Comparison of ENCODE assay signal across 26 cellular contexts in genomic region chr1:152002960-152003359, GRCh38. TPM values are rescaled to one million over a fixed set of nuclear protein-coding genes. Genes with fewer than 3 reads are reported as not detected.
DNase-seq lines count a peak whose midpoint lies in the region; ATAC-seq and TF ChIP-seq lines count a peak whose summit lies in the region.
"Had no signal": no experiment of that assay in that cellular context is flagged by ENCODE, and none has a peak within 500 bp of the region (broad histone marks: within the 10 kb centered on the region; RNA-seq: fewer than 3 reads in every experiment).

No MANE protein-coding gene starts in this region.

- no peak for TF ChIP-seq CTCF in HEK293 (tag by site-specific recombination; IDR thresholded peaks at IDR 0.05)

- no peak overlapping the region for H3K4me3 ChIP-seq in HEK293 (ENCODE audit: low read depth, low read length)
- H3K4me3 ChIP-seq: HAP-1, pancreas had no signal

- intact Hi-C loops in left ventricle myocardium superior (cut with micrococcal nuclease) (no loop called here), left colon (cut with DNase I, micrococcal nuclease) (loop anchor here in 1 of 2 donors (5.0 kb wide), 1 partner anchor 36 kb away; no protein-coding TSS in a partner anchor)

- H3K27me3 Mint-ChIP-seq in activated T-helper 17 cell treated with anti-CD3 and anti-CD28 coated beads, Interleukin-2, amount 50 U/mL, for 72 hours = peaks cover 10% of the 10 kb centered on the region
- peaks cover 32% of the 10 kb centered on the region for H3K27me3 Mint-ChIP-seq in stimulated activated naive CD8-positive, alpha-beta T cell treated with anti-CD3 and anti-CD28 coated beads, Interleukin-15, amount 100 ng/mL, for 72 hours

- ATAC-seq in activated T-helper 17 cell treated with anti-CD3 and anti-CD28 coated beads, Interleukin-2, amount 50 U/mL, for 72 hours (replicated peaks) = no peak
- ATAC-seq in left ventricle myocardium superior = peak; percentile 80
- ATAC-seq in stimulated activated naive CD8-positive, alpha-beta T cell treated with anti-CD3 and anti-CD28 coated beads, Interleukin-15, amount 100 ng/mL, for 72 hours = no peak
- no peak for ATAC-seq in left colon
- ATAC-seq: pancreas, PC-3 had no signal

- H3K36me3 Mint-ChIP-seq in activated T-helper 17 cell treated with anti-CD3 and anti-CD28 coated beads, Interleukin-2, amount 50 U/mL, for 72 hours (ENCODE audit: low read depth) = no peaks in the 10 kb centered on the region
- H3K36me3 Mint-ChIP-seq: activated CD4-positive, alpha-beta memory T cell treated with anti-CD3 and anti-CD28 coated beads for 36 hours; activated naive CD8-positive, alpha-beta T cell; type B pancreatic cell had no signal

- no peak overlapping the region for H3K27ac ChIP-seq in HEK293 (ENCODE audit: extremely low read depth, low read depth, low read length)
- H3K27ac ChIP-seq: C4-2B, pancreas had no signal

- no peaks in the 10 kb centered on the region for H3K36me3 ChIP-seq in HEK293 (ENCODE audit: control insufficient read depth in 2 of 2, insufficient read depth in 1 of 2, low read length in 2 of 2)
- H3K36me3 ChIP-seq: HAP-1, pancreas had no signal

- no peak overlapping the region for H3K4me3 Mint-ChIP-seq in activated T-helper 17 cell treated with anti-CD3 and anti-CD28 coated beads, Interleukin-2, amount 50 U/mL, for 72 hours
- no peak overlapping the region for H3K4me3 Mint-ChIP-seq in stimulated activated naive CD8-positive, alpha-beta T cell treated with anti-CD3 and anti-CD28 coated beads, Interleukin-15, amount 100 ng/mL, for 72 hours
- H3K4me3 Mint-ChIP-seq: activated CD4-positive, alpha-beta memory T cell treated with anti-CD3 and anti-CD28 coated beads for 36 hours; activated naive CD8-positive, alpha-beta T cell; IgD-negative memory B cell; type B pancreatic cell had no signal

- peak overlapping the region; percentile 36 for H3K27ac Mint-ChIP-seq in activated T-helper 17 cell treated with anti-CD3 and anti-CD28 coated beads, Interleukin-2, amount 50 U/mL, for 72 hours
- H3K27ac Mint-ChIP-seq in stimulated activated naive CD8-positive, alpha-beta T cell treated with anti-CD3 and anti-CD28 coated beads, Interleukin-15, amount 100 ng/mL, for 72 hours = no peak overlapping the region
- H3K27ac Mint-ChIP-seq: activated CD4-positive, alpha-beta memory T cell treated with anti-CD3 and anti-CD28 coated beads for 36 hours; activated naive CD8-positive, alpha-beta T cell; activated T-helper 2 cell treated with anti-CD3 and anti-CD28 coated beads, Interferon-gamma antibody, Interleukin-2, Interleukin-4, amounts not matched to agents 10 μg/mL and 5 μg/mL and 100 μg/mL, durations not matched to agents 14 hours and 24 hours and 36 hours; type B pancreatic cell had no signal

- POLR2A ChIA-PET in HEK293 (lab: Yijun Ruan, JAX) = interaction anchor here (1.4 to 1.5 kb wide), 2 partner anchors 67 to 94 kb away, joined by 3 to 5 read pairs; partner anchors contain the start of gene THEM4

- peaks cover 5% of the 10 kb centered on the region for H3K4me1 Mint-ChIP-seq in activated T-helper 17 cell treated with anti-CD3 and anti-CD28 coated beads, Interleukin-2, amount 50 U/mL, for 72 hours
- peaks cover 25% of the 10 kb centered on the region for H3K4me1 Mint-ChIP-seq in stimulated activated naive CD8-positive, alpha-beta T cell treated with anti-CD3 and anti-CD28 coated beads, Interleukin-15, amount 100 ng/mL, for 72 hours
- H3K4me1 Mint-ChIP-seq: IgD-negative memory B cell had no signal

- DNase-seq in LHCN-M2 (ENCODE audit: low read depth) (peak; percentile 62), left ventricle myocardium superior (no peak), left colon (no peak)
- no peak for DNase-seq in activated CD4-positive, CD25-positive, alpha-beta regulatory T cell (lab: John Stamatoyannopoulos, UW)
- no peak for DNase-seq in stimulated activated naive CD8-positive, alpha-beta T cell treated with anti-CD3 and anti-CD28 coated beads, Interleukin-15, amount 100 ng/mL, for 72 hours
- DNase-seq: activated CD4-positive, alpha-beta memory T cell treated with anti-CD3 and anti-CD28 coated beads for 36 hours; Caco-2; caudate nucleus; kidney; NCI-H1436 treated with DMSO at 0.1 percent for 48 hours; NCI-H774; pancreas; PC-3; SIG-M5; stimulated activated CD4-positive, alpha-beta T cell treated with anti-CD3 and anti-CD28 coated beads, Interleukin-2, amount 100 ng/mL, for 24 hours; SW 1271; T-helper 9 cell had no signal

- CTCF ChIA-PET in HEK293 (lab: Yijun Ruan, JAX) = interaction anchor here (0.7 to 11.2 kb wide), 17 partner anchors 10 to 466 kb away, joined by 3 to 409 read pairs (median 7); no protein-coding TSS in a partner anchor

- no peaks in the 10 kb centered on the region for H3K4me1 ChIP-seq in HEK293 (ENCODE audit: control insufficient read depth, insufficient read depth, low read length)
- H3K4me1 ChIP-seq: HAP-1 had no signal

- H3K9me3 Mint-ChIP-seq in activated T-helper 17 cell treated with anti-CD3 and anti-CD28 coated beads, Interleukin-2, amount 50 U/mL, for 72 hours = no peaks in the 10 kb centered on the region
- H3K9me3 Mint-ChIP-seq in stimulated activated naive CD8-positive, alpha-beta T cell treated with anti-CD3 and anti-CD28 coated beads, Interleukin-15, amount 100 ng/mL, for 72 hours = no peaks in the 10 kb centered on the region
- H3K9me3 Mint-ChIP-seq: activated CD4-positive, alpha-beta memory T cell treated with anti-CD3 and anti-CD28 coated beads for 36 hours; activated T-helper 2 cell treated with anti-CD3 and anti-CD28 coated beads, Interferon-gamma antibody, Interleukin-2, Interleukin-4, amounts not matched to agents 10 μg/mL and 5 μg/mL and 100 μg/mL, durations not matched to agents 14 hours and 24 hours and 36 hours; IgD-negative memory B cell; type B pancreatic cell had no signal

- H3K9me3 ChIP-seq in HEK293 (ENCODE audit: control insufficient read depth, insufficient read depth, low read depth, low read length) = no peaks in the 10 kb centered on the region
- H3K9me3 ChIP-seq: Caco-2, HAP-1, pancreas had no signal

TF ChIP-seq in HEK293, 187 proteins besides CTCF, POLR2A, EP300 and RAD21:
- 0 out of 2 replicates have a peak, but pooled peaks have one; percentile 36 for TF ChIP-seq ZNF600 (tag by site-specific recombination; IDR thresholded peaks at IDR 0.05)
- no peak for TF ChIP-seq SP3 (tag by site-specific recombination; IDR thresholded peaks at IDR 0.05)

RNA-seq across cellular contexts. Expression of gene S100A10, which starts 9.3 kb away (rescaled TPM):
- total RNA-seq in LHCN-M2 (2014; rRNA removed) = 81.9 and 115 TPM in 2 replicates
- polyA plus RNA-seq in LHCN-M2 (2012) = 916 TPM
- 100 to 1,000 TPM; 181 to 377 TPM for total RNA-seq in activated T-helper 17 cell treated with anti-CD3 and anti-CD28 coated beads, Interleukin-2, amount 50 U/mL, for 72 hours
- 201 TPM for total RNA-seq in left ventricle myocardium superior
- total RNA-seq in left colon = 1,000 to 10,000 TPM; 1,029 to 1,322 TPM

RNA-seq across cellular contexts. Expression of gene S100A11, which starts 33.8 kb away (rescaled TPM):
- total RNA-seq in LHCN-M2 (2014; rRNA removed) (388 and 454 TPM in 2 replicates), left ventricle myocardium superior (65.8 TPM), left colon (100 to 1,000 TPM; 115 to 178 TPM)
- polyA plus RNA-seq in LHCN-M2 (2012) = 2,051 TPM
- total RNA-seq in activated T-helper 17 cell treated with anti-CD3 and anti-CD28 coated beads, Interleukin-2, amount 50 U/mL, for 72 hours = 100 to 1,000 TPM; 230 to 302 TPM
- polyA plus RNA-seq: neural cell had no signal
